ENCODE assay signal across 14 cellular contexts in the genomic region with DNA sequence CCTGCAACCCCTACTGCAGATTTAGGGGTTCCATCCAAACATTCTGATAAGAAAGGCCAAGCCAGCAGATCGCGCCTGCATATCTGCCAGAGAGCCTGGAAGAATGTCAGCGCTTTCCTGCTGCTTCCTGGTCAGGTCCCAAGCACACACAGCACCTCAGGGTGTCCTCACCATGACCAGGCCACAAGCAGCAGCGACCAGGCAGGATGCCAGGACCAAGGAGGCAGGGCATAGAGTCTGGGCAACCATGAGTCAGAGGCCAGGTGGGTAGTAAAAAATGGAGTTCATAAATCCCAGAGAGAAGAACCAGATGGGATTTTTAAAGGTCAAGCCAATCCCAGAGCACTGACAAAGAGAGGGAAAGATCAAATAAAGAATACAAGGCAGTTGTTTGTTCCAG. TPM values are rescaled to one million over a fixed set of nuclear protein-coding genes. Genes with fewer than 3 reads are reported as not detected.
DNase-seq lines count a peak whose midpoint lies in the region; ATAC-seq and TF ChIP-seq lines count a peak whose summit lies in the region.
"Had no signal": no experiment of that assay in that cellular context is flagged by ENCODE, and none has a peak within 500 bp of the region (broad histone marks: within the 10 kb centered on the region; RNA-seq: fewer than 3 reads in every experiment).

No MANE protein-coding gene starts in this region.

- no peak overlapping the region for H3K27ac ChIP-seq in CD4-positive, alpha-beta T cell (ENCODE audit: low read depth, low read length)

- POLR2A ChIA-PET in WTC11 (lab: Charles Lee), result interaction anchor here (0.9 to 2.6 kb wide), 2 partner anchors 13 to 20 kb away, joined by 4 to 16 read pairs; a partner anchor contains a TSS
- POLR2A ChIA-PET in CD4-positive, alpha-beta T cell (lab: Charles Lee), result no interaction called here
- POLR2A ChIA-PET in HEK293T (lab: Yijun Ruan, JAX), result no interaction called here

- H3K36me3 Mint-ChIP-seq in WTC11, result no peaks in the 10 kb centered on the region
- no peaks in the 10 kb centered on the region for H3K36me3 Mint-ChIP-seq in CD4-positive, alpha-beta T cell (ENCODE audit: low read depth)

- H3K27ac Mint-ChIP-seq in WTC11, result no peak overlapping the region
- H3K27ac Mint-ChIP-seq in CD4-positive, alpha-beta T cell, result no peak overlapping the region

- H3K27me3 Mint-ChIP-seq in WTC11 (ENCODE audit: low read depth), result peaks cover 26% of the 10 kb centered on the region
- H3K27me3 Mint-ChIP-seq in CD4-positive, alpha-beta T cell, result peaks cover 39% of the 10 kb centered on the region

- no peak overlapping the region for H3K4me3 Mint-ChIP-seq in WTC11
- no peak overlapping the region for H3K4me3 Mint-ChIP-seq in CD4-positive, alpha-beta T cell

- peaks cover 29% of the 10 kb centered on the region for H3K4me1 ChIP-seq in mucosa of descending colon (ENCODE audit: low read depth)

- H3K9me3 ChIP-seq in mucosa of descending colon, result no peaks in the 10 kb centered on the region
- H3K9me3 ChIP-seq in CD4-positive, alpha-beta T cell (ENCODE audit: control insufficient read depth, low read length), result no peaks in the 10 kb centered on the region

- peaks cover 25% of the 10 kb centered on the region for H3K27me3 ChIP-seq in CD4-positive, alpha-beta T cell (ENCODE audit: control insufficient read depth, insufficient read depth, low read length)

- CTCF ChIA-PET in WTC11 (lab: Charles Lee), result interaction anchor here (1.1 to 4.8 kb wide), 4 partner anchors 12 to 64 kb away, joined by 3 to 68 read pairs (median 8); no protein-coding TSS in a partner anchor
- CTCF ChIA-PET in CD4-positive, alpha-beta T cell (lab: Charles Lee), result interaction anchor here (3.3 kb wide), 1 partner anchor 12 kb away, joined by 9 read pairs; no protein-coding TSS in a partner anchor
- CTCF ChIA-PET in HEK293T (lab: Yijun Ruan, JAX), result interaction anchor here (3.3 kb wide), 1 partner anchor 12 kb away, joined by 14 read pairs; no protein-coding TSS in a partner anchor

- no peak overlapping the region for H3K4me3 ChIP-seq in mucosa of descending colon
- H3K4me3 ChIP-seq: lung had no signal

- in situ Hi-C loops in Caki2 (cut with HindIII; ENCODE audit: low pct_unique_long_range_greater_than_20kb, low sequenced_read_pairs), result no loop called here

- no peak for TF ChIP-seq EP300 in Ishikawa (IDR thresholded peaks at IDR 0.05; ENCODE audit: borderline replicate concordance)

- TF ChIP-seq CTCF in WTC11 (IDR thresholded peaks at IDR 0.05) (no peak), mucosa of descending colon (IDR thresholded peaks at IDR 0.05) (no peak)
- TF ChIP-seq CTCF in CD4-positive, alpha-beta T cell (IDR thresholded peaks at IDR 0.05), result no peak

- no peaks in the 10 kb centered on the region for H3K9me3 Mint-ChIP-seq in WTC11
- no peaks in the 10 kb centered on the region for H3K9me3 Mint-ChIP-seq in CD4-positive, alpha-beta T cell

- no peak for TF ChIP-seq RAD21 in Ishikawa (IDR thresholded peaks at IDR 0.05; ENCODE audit: low read depth)

- ATAC-seq in WTC11 (no peak), mucosa of descending colon (peak; percentile 87), GM21528 (IDR thresholded peaks at IDR 0.05; ENCODE audit: low FRiP score, unreplicated experiment) (no peak)
- ATAC-seq in CD4-positive, alpha-beta T cell (ENCODE audit: poor library complexity), result no peak

- H3K4me1 Mint-ChIP-seq in WTC11, result peaks cover 50% of the 10 kb centered on the region
- H3K4me1 Mint-ChIP-seq in CD4-positive, alpha-beta T cell (ENCODE audit: low read depth), result peaks cover 22% of the 10 kb centered on the region

- no peaks in the 10 kb centered on the region for H3K36me3 ChIP-seq in mucosa of descending colon (ENCODE audit: low read depth)

- DNase-seq in Caki2 (ENCODE audit: low read depth), result peak; percentile 44
- no peak for DNase-seq in WTC11 (ENCODE audit: low spot score)
- peak; percentile 88 to 91 (median 90) for DNase-seq in mucosa of descending colon
- no peak for DNase-seq in CD4-positive, alpha-beta T cell
- DNase-seq in mesenteric fat pad (ENCODE audit: low spot score), result no peak
- no peak for DNase-seq in HEK293T (ENCODE audit: extremely low spot score)
- DNase-seq: AML-193; NCI-H2227 treated with DMSO at 0.1 percent for 48 hours; stimulated activated CD4-positive, alpha-beta T cell treated with anti-CD3 and anti-CD28 coated beads, Interleukin-1b, Interleukin-23, amount 100 ng/mL, for 48 hours had no signal

- intact Hi-C loops in mucosa of descending colon (cut with DNase I, micrococcal nuclease), result no loop called here
- intact Hi-C loops in CD4-positive, alpha-beta T cell (cut with DNase I, micrococcal nuclease), result no loop called here

TF ChIP-seq in Ishikawa, 13 proteins besides CTCF, POLR2A, EP300 and RAD21:
- peak; percentile 28; the same call in 1 of the 2 replicates for TF ChIP-seq NFIC (IDR thresholded peaks at IDR 0.05)
- TF ChIP-seq TEAD4 (IDR thresholded peaks at IDR 0.05), result no peak

TF ChIP-seq in WTC11, 78 proteins besides CTCF, POLR2A, EP300 and RAD21:
- TF ChIP-seq ZNF423 (CRISPR knock-in tag; IDR thresholded peaks at IDR 0.05) (0 out of 2 replicates have a peak, but pooled peaks have one; percentile 22), NR1H2 (CRISPR knock-in tag; IDR thresholded peaks at IDR 0.05) (no peak)

TF ChIP-seq in HEK293T, 16 proteins besides CTCF, POLR2A, EP300 and RAD21:
- TF ChIP-seq BHLHE40 (IDR thresholded peaks at IDR 0.05; ENCODE audit: borderline replicate concordance), result no peak
- TF ChIP-seq FOXM1 (IDR thresholded peaks at IDR 0.05; ENCODE audit: borderline replicate concordance), result no peak
- no peak for TF ChIP-seq TARDBP (IDR thresholded peaks at IDR 0.05)
- TF ChIP-seq HDGF (IDR thresholded peaks at IDR 0.05; ENCODE audit: borderline replicate concordance), result no peak
- TF ChIP-seq ZNF384 (IDR thresholded peaks at IDR 0.05), result no peak
- no peak for TF ChIP-seq LEF1 (IDR thresholded peaks at IDR 0.05; ENCODE audit: borderline replicate concordance)
- TF ChIP-seq SP1 (IDR thresholded peaks at IDR 0.05), result no peak
- no peak for TF ChIP-seq ELF4 (IDR thresholded peaks at IDR 0.05)
- TF ChIP-seq FOXK2 (IDR thresholded peaks at IDR 0.05), result no peak
- TF ChIP-seq, protein P1, sequence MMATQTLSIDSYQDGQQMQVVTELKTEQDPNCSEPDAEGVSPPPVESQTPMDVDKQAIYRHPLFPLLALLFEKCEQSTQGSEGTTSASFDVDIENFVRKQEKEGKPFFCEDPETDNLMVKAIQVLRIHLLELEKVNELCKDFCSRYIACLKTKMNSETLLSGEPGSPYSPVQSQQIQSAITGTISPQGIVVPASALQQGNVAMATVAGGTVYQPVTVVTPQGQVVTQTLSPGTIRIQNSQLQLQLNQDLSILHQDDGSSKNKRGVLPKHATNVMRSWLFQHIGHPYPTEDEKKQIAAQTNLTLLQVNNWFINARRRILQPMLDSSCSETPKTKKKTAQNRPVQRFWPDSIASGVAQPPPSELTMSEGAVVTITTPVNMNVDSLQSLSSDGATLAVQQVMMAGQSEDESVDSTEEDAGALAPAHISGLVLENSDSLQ (IDR thresholded peaks at IDR 0.05), result no peak
- TF ChIP-seq FOXA1 (IDR thresholded peaks at IDR 0.05), result no peak
- TF ChIP-seq CTBP1 (IDR thresholded peaks at IDR 0.05; ENCODE audit: borderline replicate concordance), result no peak
- TF ChIP-seq ARNT (IDR thresholded peaks at IDR 0.05), result no peak
- TF ChIP-seq SUZ12 (IDR thresholded peaks at IDR 0.05), result no peak
- no peak for TF ChIP-seq NFRKB (IDR thresholded peaks at IDR 0.05)
- no peak for TF ChIP-seq L3MBTL2 (conservative IDR thresholded peaks at IDR 0.05)

RNA-seq across cellular contexts. Expression of a gene that starts 5.5 kb away (rescaled TPM):
- 0.03 TPM in 1 of 2 replicates, not detected in the other for total RNA-seq in Caki2 (2014; rRNA removed; shearing (Covaris generic); ENCODE audit: low replicate concordance)
- total RNA-seq in WTC11 (2021), result 24.0 to 26.3 TPM (median 25.3 TPM) in 3 replicates
- 1 to 10 TPM in 2 of 3 donors, under 1 TPM in 1; 0.43 to 6.2 (median 1.6) TPM for total RNA-seq in mucosa of descending colon
- under 1 TPM in 1 of 2 experiments, not detected in 1; 0.14 TPM for total RNA-seq in CD4-positive, alpha-beta T cell
- 1.8 TPM for total RNA-seq in mesenteric fat pad

RNA-seq across cellular contexts. Expression of a gene that starts 13.2 kb away (rescaled TPM):
- 23.2 and 41.3 TPM in 2 replicates for total RNA-seq in Caki2 (2014; rRNA removed; shearing (Covaris generic); ENCODE audit: low replicate concordance)
- 166 to 179 TPM (median 167 TPM) in 3 replicates for total RNA-seq in WTC11 (2021)
- total RNA-seq in mucosa of descending colon, result 100 to 1,000 TPM in 2 of 3 donors, 10 to 100 TPM in 1; 49.0 to 203 (median 109) TPM
- total RNA-seq in CD4-positive, alpha-beta T cell, result 100 to 1,000 TPM; 132 to 146 TPM
- total RNA-seq in mesenteric fat pad, result 271 TPM

RNA-seq across cellular contexts. Expression of a gene that starts 40.7 kb away (rescaled TPM):
- total RNA-seq in Caki2 (2014; rRNA removed; shearing (Covaris generic); ENCODE audit: low replicate concordance), result not detected in 2 replicates
- total RNA-seq in WTC11 (2021) (159 to 203 TPM (median 162 TPM) in 3 replicates), mucosa of descending colon (10 to 100 TPM in 2 of 3 donors, 1 to 10 TPM in 1; 9.1 to 19.6 (median 18.9) TPM), mesenteric fat pad (0.22 TPM)
- total RNA-seq in CD4-positive, alpha-beta T cell, result 10 to 100 TPM; 16.0 to 19.0 TPM
- total RNA-seq: osteocyte had no signal

RNA-seq across cellular contexts. Expression of a gene that starts 52.1 kb away (rescaled TPM):
- total RNA-seq in Caki2 (2014; rRNA removed; shearing (Covaris generic); ENCODE audit: low replicate concordance), result not detected in 2 replicates
- total RNA-seq in WTC11 (2021) (0.23 to 0.46 TPM (median 0.28 TPM) in 3 replicates), mucosa of descending colon (not detected), mesenteric fat pad (0.22 TPM)
- total RNA-seq in CD4-positive, alpha-beta T cell, result not detected
- total RNA-seq: aorta, osteocyte had no signal

Comparison
In these comparisons a context has a peak if more than half of its experiments do, and no peak if none do; other contexts are left out.
1. DNase-seq: peak in Caki2 (single experiment) and mucosa of descending colon (3 of 3); none in WTC11 (single experiment), CD4-positive, alpha-beta T cell (0 of 10), mesenteric fat pad (single experiment) and HEK293T (single experiment).